ENCODE assay signal across 9 cellular contexts in the genomic region with DNA sequence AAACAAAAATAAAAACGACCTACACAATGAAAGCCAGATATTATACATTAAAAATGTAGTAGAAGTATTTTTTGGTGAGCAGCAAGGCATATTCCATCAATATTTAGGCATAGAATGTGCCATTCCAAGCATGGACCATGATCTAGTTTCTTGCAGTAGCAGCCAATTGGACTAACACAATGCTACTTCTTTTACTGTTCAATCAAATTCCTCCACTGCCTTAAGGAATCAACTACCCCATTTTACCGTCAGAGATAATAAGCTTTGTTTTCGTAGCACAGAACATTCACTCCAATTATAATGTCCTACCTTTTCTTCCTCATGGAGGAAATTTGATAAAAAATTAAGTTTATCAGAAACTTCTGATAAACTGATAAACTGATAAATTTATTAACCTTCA. TPM values are rescaled to one million over a fixed set of nuclear protein-coding genes. Genes with fewer than 3 reads are reported as not detected.
DNase-seq lines count a peak whose midpoint lies in the region; ATAC-seq and TF ChIP-seq lines count a peak whose summit lies in the region.
"Had no signal": no experiment of that assay in that cellular context is flagged by ENCODE, and none has a peak within 500 bp of the region (broad histone marks: within the 10 kb centered on the region; RNA-seq: fewer than 3 reads in every experiment).

No MANE protein-coding gene starts in this region.

- BruUV-seq in Calu3 (replicated peaks; lab: Mats Ljungman, UMichigan) = TSS peak; percentile 49

- no peak for TF ChIP-seq CTCF in Calu3 (IDR thresholded peaks at IDR 0.05; ENCODE audit: unreplicated experiment)
- no peak for TF ChIP-seq CTCF in NB4 (IDR thresholded peaks at IDR 0.05; ENCODE audit: low read depth, low read length)

- ATAC-seq in HG02571 (IDR thresholded peaks at IDR 0.05; ENCODE audit: unreplicated experiment) = no peak
- no peak for ATAC-seq in HG03039 (IDR thresholded peaks at IDR 0.05; ENCODE audit: unreplicated experiment)
- ATAC-seq in GM21723 (IDR thresholded peaks at IDR 0.05; ENCODE audit: unreplicated experiment) = no peak

- H3K36me3 ChIP-seq in effector memory CD4-positive, alpha-beta T cell (ENCODE audit: control insufficient read depth, insufficient read depth, low read length) = no peaks in the 10 kb centered on the region
- peaks cover 6% of the 10 kb centered on the region for H3K36me3 ChIP-seq in neuron (ENCODE audit: insufficient read depth, low read length)

- DNase-seq in Calu3 (no peak), NB4 (ENCODE audit: low read depth) (peak; percentile 19)
- no peak for DNase-seq in effector memory CD4-positive, alpha-beta T cell
- no peak for DNase-seq in stimulated activated CD4-positive, alpha-beta T cell treated with anti-CD3 and anti-CD28 coated beads, Interleukin-4, amount 100 ng/mL, for 1 hour
- DNase-seq: NCI-H1105 had no signal

- no peak overlapping the region for H3K27ac ChIP-seq in effector memory CD4-positive, alpha-beta T cell (ENCODE audit: insufficient read depth, low read length, poor library complexity, severe bottlenecking)

- no peak overlapping the region for H3K27ac Mint-ChIP-seq in Calu3 (ENCODE audit: unreplicated experiment)

- CTCF ChIA-PET in Calu3 (lab: Charles Lee) = interaction anchor here (0.6 kb wide), 1 partner anchor 14 kb away, joined by 3 read pairs; no protein-coding TSS in a partner anchor

- no peaks in the 10 kb centered on the region for H3K27me3 ChIP-seq in effector memory CD4-positive, alpha-beta T cell (replicated peaks; ENCODE audit: control insufficient read depth, insufficient read depth, low read length, poor library complexity, severe bottlenecking)
- H3K27me3 ChIP-seq in neuron (ENCODE audit: insufficient read depth, low read length) = no peaks in the 10 kb centered on the region

- no peak overlapping the region for H2AFZ ChIP-seq in neuron (ENCODE audit: low read depth, low read length)

- no peaks in the 10 kb centered on the region for H3K4me1 Mint-ChIP-seq in Calu3 (ENCODE audit: low read depth, unreplicated experiment)

- intact Hi-C loops in Calu3 (cut with micrococcal nuclease; ENCODE audit: unreplicated experiment) = no loop called here

- H3K4me3 ChIP-seq in NB4 (ENCODE audit: low read depth, low read length) = peak overlapping the region; percentile 77
- H3K4me3 ChIP-seq in effector memory CD4-positive, alpha-beta T cell (ENCODE audit: insufficient read depth, low read depth, low read length, poor library complexity, severe bottlenecking) = peak overlapping the region; percentile 87
- peak overlapping the region; percentile 90 for H3K4me3 ChIP-seq in neuron (ENCODE audit: low read length)

- H3K36me3 Mint-ChIP-seq in Calu3 (ENCODE audit: insufficient read depth, unreplicated experiment) = peaks cover 20% of the 10 kb centered on the region

- no peak for TF ChIP-seq POLR2A in NB4 (IDR thresholded peaks at IDR 0.05; ENCODE audit: extremely low read depth, insufficient read length)

- H3K27me3 Mint-ChIP-seq in Calu3 (ENCODE audit: unreplicated experiment) = no peaks in the 10 kb centered on the region

- H3K9me3 Mint-ChIP-seq in Calu3 (ENCODE audit: low read depth, unreplicated experiment) = no peaks in the 10 kb centered on the region

- no peaks in the 10 kb centered on the region for H3K9me3 ChIP-seq in effector memory CD4-positive, alpha-beta T cell (ENCODE audit: control insufficient read depth, low read length)
- H3K9me3 ChIP-seq in neuron (ENCODE audit: low read length) = no peaks in the 10 kb centered on the region

- peak overlapping the region; percentile 95 for H3K4me3 Mint-ChIP-seq in Calu3 (ENCODE audit: low read depth, unreplicated experiment)

- peaks cover 9% of the 10 kb centered on the region for H3K4me1 ChIP-seq in effector memory CD4-positive, alpha-beta T cell (ENCODE audit: control insufficient read depth, insufficient read depth, low read length, poor library complexity, severe bottlenecking)
- peaks cover 17% of the 10 kb centered on the region for H3K4me1 ChIP-seq in neuron (ENCODE audit: insufficient read depth, low read length)

RNA-seq across cellular contexts. Expression of a gene that starts 1.3 kb away (rescaled TPM):
- total RNA-seq in Calu3 (2022) = 20.0 and 20.7 TPM in 2 replicates

RNA-seq across cellular contexts. Expression of a gene that starts 29.7 kb away (rescaled TPM):
- total RNA-seq in Calu3 (2022) = 38.4 and 42.8 TPM in 2 replicates

RNA-seq across cellular contexts. Expression of a gene that starts 33.0 kb away (rescaled TPM):
- total RNA-seq in Calu3 (2022) = 56.8 and 63.4 TPM in 2 replicates
